In the genomic region with DNA sequence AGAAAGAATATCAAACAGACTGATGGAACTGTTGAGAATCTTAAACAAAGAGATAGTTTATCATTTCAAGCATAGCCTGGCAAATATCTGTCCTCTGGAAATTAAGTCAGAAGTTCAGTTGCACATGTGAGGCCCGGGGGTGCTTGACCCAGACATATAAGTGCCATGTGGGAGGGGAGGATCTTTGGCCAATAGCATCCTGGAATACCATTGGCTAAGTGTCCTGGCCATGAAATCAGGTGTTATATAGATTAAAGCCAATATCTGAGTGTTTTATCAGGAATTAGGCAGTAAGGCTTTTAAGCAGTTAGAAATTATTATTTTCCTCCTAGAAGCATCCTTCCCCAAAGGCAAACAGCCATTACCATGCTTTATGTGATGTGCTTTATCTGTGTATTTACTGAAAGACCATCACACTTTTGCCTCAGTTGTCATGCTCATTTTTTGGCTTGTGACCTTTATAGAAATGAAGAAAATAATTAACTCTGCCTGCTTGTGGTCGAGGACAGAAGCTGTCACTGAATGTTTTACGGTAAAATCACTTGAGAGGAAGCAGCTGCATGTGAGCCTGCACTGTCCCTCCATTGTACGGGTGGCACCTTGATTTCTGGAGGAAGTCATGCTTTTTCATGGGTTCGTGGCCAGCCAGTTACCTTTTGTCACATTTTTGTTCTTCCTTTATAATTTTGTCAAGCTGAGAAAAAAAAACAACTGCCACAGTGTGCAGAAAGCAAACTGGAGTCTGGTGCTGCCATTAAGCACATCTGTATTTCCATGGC, we compare ENCODE assay signal across 21 cellular contexts.
"Had no signal": no experiment of that assay in that cellular context is flagged by ENCODE, and none has a peak within 500 bp of the region (broad histone marks: within the 10 kb centered on the region; RNA-seq: fewer than 3 reads in every experiment).

No MANE protein-coding gene starts in this region.

- H3K27ac ChIP-seq: coronary artery, esophagus squamous epithelium, lower lobe of right lung, neutrophil, pancreas, right lobe of liver, thoracic aorta, tibial nerve, upper lobe of left lung had no signal

- H3K4me1 ChIP-seq: lower lobe of right lung, pancreas, right lobe of liver, tibial nerve had no signal

- H3K36me3 ChIP-seq: esophagus squamous epithelium, lower lobe of right lung, neutrophil, pancreas, right lobe of liver, thoracic aorta, tibial nerve, upper lobe of left lung had no signal

- H3K27me3 ChIP-seq: esophagus squamous epithelium, neutrophil, pancreas, right lobe of liver, tibial nerve, upper lobe of left lung had no signal

- H3K4me3 ChIP-seq: coronary artery, esophagus squamous epithelium, lower lobe of right lung, pancreas, right lobe of liver, thoracic aorta, tibial nerve, upper lobe of left lung had no signal

- H3K9me3 ChIP-seq: esophagus squamous epithelium, lower lobe of right lung, neutrophil, pancreas, right lobe of liver, thoracic aorta, tibial nerve, upper lobe of left lung had no signal

- ATAC-seq: left ventricle myocardium superior; lower lobe of right lung; natural killer cell; pancreas; right lobe of liver; stimulated activated naive B cell treated with anti-CD40 and anti-IgM and Interleukin-4, amounts not matched to agents 10 μg/mL and 1 μg/mL and 100 μg/mL, for 72 hours had no signal

- DNase-seq: dermis blood vessel endothelial cell; effector memory CD4-positive, alpha-beta T cell; erythroblast; esophagus squamous epithelium; foreskin melanocyte; glutamatergic neuron; left ventricle myocardium superior; lower lobe of right lung; natural killer cell; pancreas; retina; right lobe of liver; small intestine; stimulated activated CD4-positive, alpha-beta T cell treated with anti-CD3 and anti-CD28 coated beads, Interleukin-15, amount 100 ng/mL, for 24 hours; stimulated activated CD4-positive, alpha-beta T cell treated with anti-CD3 and anti-CD28 coated beads, Interleukin-2, amount 100 ng/mL, for 48 hours; stimulated activated naive B cell treated with anti-CD40 and anti-IgM and Interleukin-4, amounts not matched to agents 10 μg/mL and 1 μg/mL and 100 μg/mL, for 72 hours; upper lobe of left lung had no signal
